ENCODE assay signal across 15 cellular contexts in the genomic region with DNA sequence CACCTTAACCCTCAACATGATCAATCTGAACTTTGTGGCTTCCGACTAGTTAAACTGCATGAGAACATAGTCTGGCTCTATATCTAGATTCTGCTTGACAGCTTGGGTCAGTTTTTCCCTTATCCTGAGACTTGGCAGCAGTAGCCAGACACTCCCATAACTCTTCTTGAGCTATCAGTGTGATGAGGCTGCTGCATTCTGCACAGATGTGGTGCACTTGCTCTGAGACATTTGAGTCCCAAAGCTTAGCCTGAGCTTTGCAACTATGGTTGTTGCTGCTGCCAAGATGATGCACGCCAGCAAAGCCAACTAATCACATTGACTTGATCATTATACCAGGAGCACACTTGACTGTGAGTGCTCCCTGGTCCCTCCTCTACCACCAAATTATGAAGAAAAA. TPM values are rescaled to one million over a fixed set of nuclear protein-coding genes. Genes with fewer than 3 reads are reported as not detected.
A peak's percentile ranks its signal among the peaks of the same experiment; 100 is the strongest.
DNase-seq lines count a peak whose midpoint lies in the region; ATAC-seq and TF ChIP-seq lines count a peak whose summit lies in the region.
"Had no signal": no experiment of that assay in that cellular context is flagged by ENCODE, and none has a peak within 500 bp of the region (broad histone marks: within the 10 kb centered on the region; RNA-seq: fewer than 3 reads in every experiment).

No MANE protein-coding gene starts in this region.

- H3K4me3 ChIP-seq in adrenal gland (no peak overlapping the region), foreskin fibroblast (ENCODE audit: low read depth in 1 of 2, low read length in 2 of 2) (no peak overlapping the region), SJCRH30 (no peak overlapping the region)
- H3K4me3 ChIP-seq: SK-N-MC had no signal

- ATAC-seq in sciatic nerve, result no peak
- ATAC-seq: CD8-positive, alpha-beta T cell; PC-3 had no signal

- no peaks in the 10 kb centered on the region for H3K9me3 ChIP-seq in adrenal gland (replicated peaks in 1 of 3)
- H3K9me3 ChIP-seq in SJCRH30 (replicated peaks), result no peaks in the 10 kb centered on the region

- 17 to 40% (median 27%) methylated on average over 2 of the region's 2 CpGs for WGBS in adrenal gland, 4 donors

- peaks cover 0 to 29% of the 10 kb centered on the region in 2 donors for H3K36me3 ChIP-seq in adrenal gland (replicated peaks in 1 of 2)
- H3K36me3 ChIP-seq in SJCRH30, result no peaks in the 10 kb centered on the region

- DNase-seq in AG08395 (ENCODE audit: low spot score) (peak; percentile 13), D341Med (ENCODE audit: low spot score) (peak; percentile 56), adrenal gland (peak; percentile 29 to 81 (median 74)), foreskin fibroblast (peak; percentile 16 to 60), DMS153 treated with DMSO at 0.1 percent for 48 hours (lab: John Stamatoyannopoulos, UW; ENCODE audit: unreplicated experiment) (no peak), NCI-H345 (lab: John Stamatoyannopoulos, UW) (no peak), SJCRH30 (no peak), sciatic nerve (ENCODE audit: low spot score) (no peak)
- DNase-seq: CD8-positive, alpha-beta T cell; H9; NCI-H1417 treated with DMSO at 0.1 percent for 48 hours; NCI-H2029; NCI-H524 treated with DMSO at 0.1 percent for 48 hours; PC-3 had no signal

- H3K27me3 ChIP-seq in adrenal gland, result no peaks in the 10 kb centered on the region
- H3K27me3 ChIP-seq in SJCRH30, result no peaks in the 10 kb centered on the region

- peak overlapping the region in 1 of 5 donors; percentile 7 for H3K27ac ChIP-seq in adrenal gland
- no peak overlapping the region for H3K27ac ChIP-seq in SJCRH30
- H3K27ac ChIP-seq: SK-N-MC had no signal

- TF ChIP-seq POLR2A in adrenal gland (IDR thresholded peaks at IDR 0.05), result no peak

- TF ChIP-seq CTCF in adrenal gland (IDR thresholded peaks at IDR 0.05) (no peak), foreskin fibroblast (IDR thresholded peaks at IDR 0.05; ENCODE audit: low read depth, low read length) (no peak)

- intact Hi-C loops in adrenal gland (cut with DNase I) (no loop called here), sciatic nerve (cut with DNase I) (no loop called here)

- peaks cover 0 to 10% of the 10 kb centered on the region in 2 donors for H3K4me1 ChIP-seq in adrenal gland (replicated peaks in 1 of 2)
- no peaks in the 10 kb centered on the region for H3K4me1 ChIP-seq in SJCRH30

RNA-seq across cellular contexts. Expression of a gene that starts 36.2 kb away (rescaled TPM):
- total RNA-seq in adrenal gland (10 to 100 TPM; 38.2 to 95.0 (median 67.7) TPM), sciatic nerve (41.4 TPM)
- 100 to 1,000 TPM; 151 to 204 (median 177) TPM for polyA plus RNA-seq in adrenal gland
- 37.4 and 44.2 TPM in 2 replicates for total RNA-seq in SJCRH30 (2014; rRNA removed; shearing (Covaris generic))

Comparison
In these comparisons a context has a peak if more than half of its experiments do, and no peak if none do; other contexts are left out.
1. DNase-seq: peak in AG08395 (single experiment), D341Med (single experiment), adrenal gland (7 of 7) and foreskin fibroblast (2 of 2); none in DMS153 treated with DMSO at 0.1 percent for 48 hours (single experiment), NCI-H345 (single experiment), SJCRH30 (0 of 2) and sciatic nerve (single experiment).